Comparison of ENCODE assay signal across 23 cellular contexts in genomic region chr1:92881391-92881790, GRCh38.
"Had no signal": no experiment of that assay in that cellular context is flagged by ENCODE, and none has a peak within 500 bp of the region (broad histone marks: within the 10 kb centered on the region; RNA-seq: fewer than 3 reads in every experiment).

No MANE protein-coding gene starts in this region.

- H3K4me3 ChIP-seq: adrenal gland had no signal

- H3K9me3 ChIP-seq: adrenal gland, SK-N-SH had no signal

- ATAC-seq: activated CD4-positive, alpha-beta T cell treated with anti-CD3 and anti-CD28 coated beads for 36 hours; activated T-helper 17 cell treated with anti-CD3 and anti-CD28 coated beads, Interleukin-2, amount 50 U/mL, for 72 hours; PC-3 had no signal

- H3K4me1 ChIP-seq: adrenal gland had no signal

- H3K36me3 ChIP-seq: adrenal gland had no signal

- H3K27me3 ChIP-seq: adrenal gland had no signal

- H3K4me2 ChIP-seq: SK-N-SH had no signal

- H3K9me2 ChIP-seq: SK-N-SH had no signal

- H3K27ac ChIP-seq: adrenal gland, VCaP had no signal

- H3K27me3 Mint-ChIP-seq: activated CD4-positive, alpha-beta memory T cell treated with anti-CD3 and anti-CD28 coated beads, Interleukin-2, amount 10 ng/mL, durations not matched to agents 7 days and 5 days; activated CD4-positive, alpha-beta T cell treated with anti-CD3 and anti-CD28 coated beads for 36 hours; activated naive CD8-positive, alpha-beta T cell treated with anti-CD3 and anti-CD28 coated beads, Interleukin-2, amount 10 ng/mL, durations not matched to agents 7 days and 5 days; activated T-helper 17 cell treated with anti-CD3 and anti-CD28 coated beads, Interleukin-2, amount 50 U/mL, for 72 hours had no signal

- H3K4me3 Mint-ChIP-seq: activated CD4-positive, alpha-beta memory T cell treated with anti-CD3 and anti-CD28 coated beads, Interleukin-2, amount 10 ng/mL, durations not matched to agents 7 days and 5 days; activated CD4-positive, alpha-beta T cell treated with anti-CD3 and anti-CD28 coated beads for 36 hours; activated naive CD4-positive, alpha-beta T cell treated with anti-CD3 and anti-CD28 coated beads for 36 hours; activated naive CD8-positive, alpha-beta T cell treated with anti-CD3 and anti-CD28 coated beads, Interleukin-2, amount 10 ng/mL, durations not matched to agents 7 days and 5 days; activated T-helper 17 cell treated with anti-CD3 and anti-CD28 coated beads, Interleukin-2, amount 50 U/mL, for 72 hours had no signal

- DNase-seq: activated CD4-positive, alpha-beta memory T cell treated with anti-CD3 and anti-CD28 coated beads, Interleukin-2, amount 10 ng/mL, durations not matched to agents 7 days and 5 days; activated CD4-positive, alpha-beta T cell treated with anti-CD3 and anti-CD28 coated beads for 36 hours; activated CD4-positive, alpha-beta T cell treated with anti-CD3 and anti-CD28 coated beads, Interleukin-2, amount 50 U/mL, for 1 hour; activated gamma-delta T cell; activated naive CD4-positive, alpha-beta T cell treated with anti-CD3 and anti-CD28 coated beads for 36 hours; activated naive CD8-positive, alpha-beta T cell treated with anti-CD3 and anti-CD28 coated beads, Interleukin-2, amount 10 ng/mL, durations not matched to agents 7 days and 5 days; activated T-cell treated with anti-CD3 and anti-CD28 coated beads for 4 hours; activated T-cell treated with anti-CD3 and anti-CD28 coated beads, Interleukin-2, amount 50 U/mL, for 48 hours; adrenal gland; anterior cingulate cortex; KG1; NCI-H1048; NCI-H146; NCI-H187 treated with DMSO at 0.1 percent for 48 hours; NCI-H2081 treated with DMSO at 0.1 percent for 48 hours; NCI-H446; NCI-H524; PC-3; SIG-M5; SK-N-SH; T-helper 1 cell had no signal

- H3K27ac Mint-ChIP-seq: activated CD4-positive, alpha-beta memory T cell treated with anti-CD3 and anti-CD28 coated beads, Interleukin-2, amount 10 ng/mL, durations not matched to agents 7 days and 5 days; activated CD4-positive, alpha-beta T cell treated with anti-CD3 and anti-CD28 coated beads for 36 hours; activated naive CD4-positive, alpha-beta T cell treated with anti-CD3 and anti-CD28 coated beads for 36 hours; activated naive CD8-positive, alpha-beta T cell treated with anti-CD3 and anti-CD28 coated beads, Interleukin-2, amount 10 ng/mL, durations not matched to agents 7 days and 5 days; activated T-helper 17 cell treated with anti-CD3 and anti-CD28 coated beads, Interleukin-2, amount 50 U/mL, for 72 hours had no signal

- H3K9me3 Mint-ChIP-seq: activated CD4-positive, alpha-beta memory T cell treated with anti-CD3 and anti-CD28 coated beads, Interleukin-2, amount 10 ng/mL, durations not matched to agents 7 days and 5 days; activated naive CD4-positive, alpha-beta T cell treated with anti-CD3 and anti-CD28 coated beads for 36 hours; activated naive CD8-positive, alpha-beta T cell treated with anti-CD3 and anti-CD28 coated beads, Interleukin-2, amount 10 ng/mL, durations not matched to agents 7 days and 5 days; activated T-helper 17 cell treated with anti-CD3 and anti-CD28 coated beads, Interleukin-2, amount 50 U/mL, for 72 hours had no signal
